In genomic region chr17:2852211-2852610, GRCh38 we compare ENCODE assay signal across 1 cellular context.
TF ChIP-seq lines count a peak whose summit lies in the region.

No MANE protein-coding gene starts in this region.

TF ChIP-seq in GM23338, 12 proteins besides CTCF, POLR2A, EP300 and RAD21 (continued from another document):
- TF ChIP-seq ZNF462 (CRISPR knock-in tag; IDR thresholded peaks at IDR 0.05) (no peak), ZNF331 (CRISPR knock-in tag; IDR thresholded peaks at IDR 0.05; ENCODE audit: low read depth) (no peak), STAT1 (IDR thresholded peaks at IDR 0.05; ENCODE audit: unreplicated experiment) (no peak), ZNF114 (CRISPR knock-in tag; IDR thresholded peaks at IDR 0.05) (no peak), NANOG (IDR thresholded peaks at IDR 0.05; ENCODE audit: borderline replicate concordance) (no peak), EZH2phosphoT487 (IDR thresholded peaks at IDR 0.05; ENCODE audit: unreplicated experiment) (no peak), CREB1 (CRISPR knock-in tag; IDR thresholded peaks at IDR 0.05; ENCODE audit: low read depth) (no peak), EZH2 (IDR thresholded peaks at IDR 0.05; ENCODE audit: low read depth, unreplicated experiment) (no peak), JUNB (IDR thresholded peaks at IDR 0.05; ENCODE audit: unreplicated experiment) (no peak), POLR2AphosphoS5 (IDR thresholded peaks at IDR 0.05; ENCODE audit: low read depth) (no peak)
- TF ChIP-seq, protein P1, sequence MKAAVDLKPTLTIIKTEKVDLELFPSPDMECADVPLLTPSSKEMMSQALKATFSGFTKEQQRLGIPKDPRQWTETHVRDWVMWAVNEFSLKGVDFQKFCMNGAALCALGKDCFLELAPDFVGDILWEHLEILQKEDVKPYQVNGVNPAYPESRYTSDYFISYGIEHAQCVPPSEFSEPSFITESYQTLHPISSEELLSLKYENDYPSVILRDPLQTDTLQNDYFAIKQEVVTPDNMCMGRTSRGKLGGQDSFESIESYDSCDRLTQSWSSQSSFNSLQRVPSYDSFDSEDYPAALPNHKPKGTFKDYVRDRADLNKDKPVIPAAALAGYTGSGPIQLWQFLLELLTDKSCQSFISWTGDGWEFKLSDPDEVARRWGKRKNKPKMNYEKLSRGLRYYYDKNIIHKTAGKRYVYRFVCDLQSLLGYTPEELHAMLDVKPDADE (IDR thresholded peaks at IDR 0.05): no peak
TF ChIP-seq in GM23338: peak in this region for 0.
